1 cellular context compared by ENCODE assay signal in genomic region chr10:61408065-61408464, GRCh38.
TF ChIP-seq lines count a peak whose summit lies in the region.

No MANE protein-coding gene starts in this region.

TF ChIP-seq in GM23338, 12 proteins besides CTCF, POLR2A, EP300 and RAD21 (continued from another document):
- no peak for TF ChIP-seq REST (IDR thresholded peaks at IDR 0.05; ENCODE audit: unreplicated experiment)
- no peak for TF ChIP-seq POLR2AphosphoS5 (IDR thresholded peaks at IDR 0.05; ENCODE audit: low read depth)
- TF ChIP-seq JUNB (IDR thresholded peaks at IDR 0.05; ENCODE audit: unreplicated experiment): no peak
- no peak for TF ChIP-seq STAT1 (IDR thresholded peaks at IDR 0.05; ENCODE audit: unreplicated experiment)
- no peak for TF ChIP-seq CREB1 (CRISPR knock-in tag; IDR thresholded peaks at IDR 0.05; ENCODE audit: low read depth)
TF ChIP-seq in GM23338: peak in this region for 0.
